Comparison of ENCODE assay signal across 8 cellular contexts in the genomic region with DNA sequence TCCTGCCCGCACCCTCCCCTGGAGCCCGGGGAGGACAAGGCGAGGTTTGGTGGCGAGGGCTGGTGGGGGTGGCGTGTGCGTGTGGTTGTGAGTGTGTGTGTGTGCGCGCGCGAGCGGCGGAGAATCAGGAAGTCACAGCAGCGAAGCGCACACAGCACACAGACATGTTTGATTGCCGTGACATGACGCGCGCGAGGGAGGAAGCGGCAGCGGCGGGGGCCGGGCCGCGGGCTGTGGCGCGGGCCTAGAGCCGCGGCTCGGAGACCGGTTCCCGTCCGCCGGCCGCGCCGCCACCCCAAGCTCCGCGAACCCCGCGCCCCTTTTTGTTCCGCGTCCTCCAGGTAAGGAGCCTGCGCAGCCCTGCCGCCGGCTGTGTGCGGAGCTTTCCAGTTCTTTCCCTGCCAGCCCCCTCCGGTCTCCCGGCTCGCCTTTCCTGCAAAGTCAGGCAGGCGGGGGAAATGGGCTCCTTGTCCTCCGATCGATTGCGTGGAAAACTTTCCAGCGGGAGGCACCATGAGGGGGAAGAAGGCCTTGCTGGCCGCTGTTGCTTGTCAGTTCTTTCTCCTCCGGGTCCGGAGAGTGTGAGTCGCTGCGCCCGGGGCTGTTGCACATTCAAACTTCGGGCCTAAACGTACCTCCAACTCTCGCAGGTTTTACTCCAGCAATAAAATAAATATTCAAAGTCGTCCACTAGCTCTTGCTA. TPM values are rescaled to one million over a fixed set of nuclear protein-coding genes. Genes with fewer than 3 reads are reported as not detected.
A peak's percentile ranks its signal among the peaks of the same experiment; 100 is the strongest.
DNase-seq lines count a peak whose midpoint lies in the region; ATAC-seq, FAIRE-seq and TF ChIP-seq lines count a peak whose summit lies in the region.

No MANE protein-coding gene starts in this region.

- peak overlapping the region; percentile 98 for H3K4me3 Mint-ChIP-seq in T-helper 2 cell treated with Interferon-gamma antibody and Interleukin-4, amounts not matched to agents 5 μg/mL and 100 μg/mL, for 36 hours

- ATAC-seq in DND-41 (ENCODE audit: insufficient read depth, low read depth), result peak; percentile 17
- peak; percentile 24 for ATAC-seq in GM21515 (IDR thresholded peaks at IDR 0.05; ENCODE audit: unreplicated experiment)
- peak; percentile 53 to 57 for ATAC-seq in right cardiac atrium

- under 1% methylated on average over 65 of the region's 65 CpGs for WGBS in right cardiac atrium

- H3K9ac ChIP-seq in DND-41 (ENCODE audit: low read depth, low read length), result peak overlapping the region; percentile 80

- H3K27me3 ChIP-seq in DND-41 (ENCODE audit: insufficient read depth, low read length, poor library complexity), result no peaks in the 10 kb centered on the region
- no peaks in the 10 kb centered on the region for H3K27me3 ChIP-seq in right cardiac atrium (ENCODE audit: control insufficient read depth, insufficient read depth)

- intact Hi-C loops in right cardiac atrium (cut with DNase I), result loop anchor here in 1 of 4 donors (10.0 kb wide), 1 partner anchor 67 kb away; no protein-coding TSS in a partner anchor

- H3K9me3 ChIP-seq in DND-41 (ENCODE audit: insufficient read depth, low read length, severe bottlenecking) (no peaks in the 10 kb centered on the region), right cardiac atrium (ENCODE audit: control insufficient read depth, low read length) (no peaks in the 10 kb centered on the region)

- peaks cover 61% of the 10 kb centered on the region for H3K79me2 ChIP-seq in DND-41 (ENCODE audit: insufficient read depth, low read length)

- no peaks in the 10 kb centered on the region for H3K9me3 Mint-ChIP-seq in T-helper 2 cell treated with Interferon-gamma antibody and Interleukin-4, amounts not matched to agents 5 μg/mL and 100 μg/mL, for 36 hours

- peaks cover 30% of the 10 kb centered on the region for H4K20me1 ChIP-seq in DND-41 (ENCODE audit: insufficient read depth, low read length)

- no peak for TF ChIP-seq CTCF in DND-41 (IDR thresholded peaks at IDR 0.05; ENCODE audit: borderline replicate concordance, extremely low read depth, low read length, poor library complexity, severe bottlenecking)

- peak overlapping the region; percentile 91 for H2AFZ ChIP-seq in DND-41 (ENCODE audit: low read depth, low read length)

- H3K4me1 Mint-ChIP-seq in T-helper 2 cell treated with Interferon-gamma antibody and Interleukin-4, amounts not matched to agents 5 μg/mL and 100 μg/mL, for 36 hours (ENCODE audit: low read depth), result peaks cover 59% of the 10 kb centered on the region

- H3K27ac Mint-ChIP-seq in T-helper 2 cell treated with Interferon-gamma antibody and Interleukin-4, amounts not matched to agents 5 μg/mL and 100 μg/mL, for 36 hours, result peak overlapping the region; percentile 100

- no peaks in the 10 kb centered on the region for H3K27me3 Mint-ChIP-seq in T-helper 2 cell treated with Interferon-gamma antibody and Interleukin-4, amounts not matched to agents 5 μg/mL and 100 μg/mL, for 36 hours (ENCODE audit: low read depth)

- H3K36me3 Mint-ChIP-seq in T-helper 2 cell treated with Interferon-gamma antibody and Interleukin-4, amounts not matched to agents 5 μg/mL and 100 μg/mL, for 36 hours (ENCODE audit: low read depth), result peaks cover 17% of the 10 kb centered on the region

- H3K36me3 ChIP-seq in DND-41 (ENCODE audit: insufficient read depth, low read length), result no peaks in the 10 kb centered on the region; the same call in 1 of the 2 replicates

- DNase-seq in DND-41 (peak; percentile 65), anterior cingulate cortex (lab: John Stamatoyannopoulos, UW) (peak in 56 of 58 donors; percentile 24 to 87 (median 69)), right cardiac atrium (peak; percentile 84 to 92 (median 92)), putamen (ENCODE audit: low spot score) (peak; percentile 83), urothelium cell line (ENCODE audit: low spot score) (peak; percentile 44)
- DNase-seq in Jurkat, Clone E6-1 (ENCODE audit: low read depth, low spot score), result peak; percentile 41
- DNase-seq in T-helper 2 cell treated with Interferon-gamma antibody and Interleukin-4, amounts not matched to agents 5 μg/mL and 100 μg/mL, for 36 hours (ENCODE audit: low spot score), result peak; percentile 75

- H3K4me3 ChIP-seq in DND-41 (ENCODE audit: low read depth in 1 of 2, low read length in 2 of 2) (peak overlapping the region; percentile 89 to 98), right cardiac atrium (ENCODE audit: low read length) (peak overlapping the region; percentile 97)
- H3K4me3 ChIP-seq in Jurkat, Clone E6-1 (ENCODE audit: low read length), result peak overlapping the region; percentile 84

- H3K4me2 ChIP-seq in DND-41 (ENCODE audit: insufficient read depth, low read length), result peak overlapping the region; percentile 78

- H3K27ac ChIP-seq in DND-41 (ENCODE audit: low read length) (peak overlapping the region; percentile 89), right cardiac atrium (ENCODE audit: low read length) (peak overlapping the region; percentile 85)

- FAIRE-seq in urothelium cell line (lab: Jason Lieb, UNC), result no peak

- H3K4me1 ChIP-seq in DND-41 (ENCODE audit: insufficient read depth, low read length), result peaks cover 55% of the 10 kb centered on the region
- H3K4me1 ChIP-seq in right cardiac atrium (ENCODE audit: control insufficient read depth, insufficient read depth, low read length), result no peaks in the 10 kb centered on the region

RNA-seq across cellular contexts. Expression of a gene that starts 2.5 kb away (rescaled TPM):
- polyA plus RNA-seq in Jurkat, Clone E6-1 (2012; ENCODE audit: insufficient read depth, insufficient read length), result 52.0 TPM
- total RNA-seq in right cardiac atrium, result 100 to 1,000 TPM in 3 of 4 donors, 10 to 100 TPM in 1; 99.6 to 133 (median 112) TPM
- 49.3 TPM for polyA plus RNA-seq in right cardiac atrium

Comparison
In these comparisons a context has a peak if more than half of its experiments do, and no peak if none do; other contexts are left out.
1. Peak in every context shown above with its lines: DNase-seq, ATAC-seq, H3K4me3 ChIP-seq and H3K27ac ChIP-seq.
2. DNase-seq: peak in every context shown above with its lines; median percentile 92 in right cardiac atrium; 83 in putamen; 75 in T-helper 2 cell treated with Interferon-gamma antibody and Interleukin-4, amounts not matched to agents 5 μg/mL and 100 μg/mL, for 36 hours; 69 in anterior cingulate cortex; 65 in DND-41; 44 in urothelium cell line; 41 in Jurkat, Clone E6-1.